In the genomic region with DNA sequence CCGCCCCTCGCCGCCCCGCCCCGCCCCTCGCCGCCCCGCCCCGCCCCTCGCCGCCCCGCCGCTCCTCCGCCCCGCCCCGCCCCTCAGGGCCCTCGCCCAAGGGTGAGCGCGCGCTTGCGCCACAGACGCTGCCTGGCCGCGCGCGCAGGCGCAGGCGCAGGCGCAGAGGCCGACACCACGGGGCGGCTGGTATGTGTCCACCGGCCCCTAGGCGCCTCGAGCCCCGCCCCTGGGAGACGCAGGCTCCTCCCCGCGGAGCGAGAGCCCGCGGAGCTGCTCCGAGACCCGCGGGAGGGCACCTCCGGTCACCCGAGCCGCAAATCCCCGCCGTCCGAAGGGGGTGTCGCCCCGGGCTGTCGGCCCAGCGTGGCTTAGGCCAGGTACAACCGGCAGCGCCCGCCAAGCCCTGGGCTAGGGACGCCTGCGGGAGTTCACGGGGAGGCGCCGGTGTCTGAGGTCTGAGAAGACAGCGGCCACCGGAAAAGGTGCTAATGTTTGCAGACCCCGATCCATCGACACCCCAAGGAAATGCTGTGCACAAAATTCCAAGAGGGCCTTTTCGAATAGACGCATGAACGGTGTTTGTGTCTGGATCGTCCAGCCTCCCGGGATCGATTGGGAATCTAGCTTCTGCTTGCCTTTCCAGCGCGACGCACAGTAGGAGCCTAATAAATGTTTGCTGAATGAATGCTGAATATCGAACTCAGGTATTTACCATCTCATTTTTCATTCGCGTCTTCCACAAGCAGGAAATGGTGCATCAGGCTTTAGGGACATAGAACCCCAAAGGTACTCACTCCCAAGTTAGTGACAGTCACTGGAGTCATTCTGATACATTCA, we compare ENCODE assay signal across 1 cellular context.
TF ChIP-seq lines count a peak whose summit lies in the region.

No MANE protein-coding gene starts in this region.

TF ChIP-seq in K562, 482 proteins besides CTCF, POLR2A, EP300 and RAD21 (continued from another document and continues in another):
- TF ChIP-seq, protein P1, sequence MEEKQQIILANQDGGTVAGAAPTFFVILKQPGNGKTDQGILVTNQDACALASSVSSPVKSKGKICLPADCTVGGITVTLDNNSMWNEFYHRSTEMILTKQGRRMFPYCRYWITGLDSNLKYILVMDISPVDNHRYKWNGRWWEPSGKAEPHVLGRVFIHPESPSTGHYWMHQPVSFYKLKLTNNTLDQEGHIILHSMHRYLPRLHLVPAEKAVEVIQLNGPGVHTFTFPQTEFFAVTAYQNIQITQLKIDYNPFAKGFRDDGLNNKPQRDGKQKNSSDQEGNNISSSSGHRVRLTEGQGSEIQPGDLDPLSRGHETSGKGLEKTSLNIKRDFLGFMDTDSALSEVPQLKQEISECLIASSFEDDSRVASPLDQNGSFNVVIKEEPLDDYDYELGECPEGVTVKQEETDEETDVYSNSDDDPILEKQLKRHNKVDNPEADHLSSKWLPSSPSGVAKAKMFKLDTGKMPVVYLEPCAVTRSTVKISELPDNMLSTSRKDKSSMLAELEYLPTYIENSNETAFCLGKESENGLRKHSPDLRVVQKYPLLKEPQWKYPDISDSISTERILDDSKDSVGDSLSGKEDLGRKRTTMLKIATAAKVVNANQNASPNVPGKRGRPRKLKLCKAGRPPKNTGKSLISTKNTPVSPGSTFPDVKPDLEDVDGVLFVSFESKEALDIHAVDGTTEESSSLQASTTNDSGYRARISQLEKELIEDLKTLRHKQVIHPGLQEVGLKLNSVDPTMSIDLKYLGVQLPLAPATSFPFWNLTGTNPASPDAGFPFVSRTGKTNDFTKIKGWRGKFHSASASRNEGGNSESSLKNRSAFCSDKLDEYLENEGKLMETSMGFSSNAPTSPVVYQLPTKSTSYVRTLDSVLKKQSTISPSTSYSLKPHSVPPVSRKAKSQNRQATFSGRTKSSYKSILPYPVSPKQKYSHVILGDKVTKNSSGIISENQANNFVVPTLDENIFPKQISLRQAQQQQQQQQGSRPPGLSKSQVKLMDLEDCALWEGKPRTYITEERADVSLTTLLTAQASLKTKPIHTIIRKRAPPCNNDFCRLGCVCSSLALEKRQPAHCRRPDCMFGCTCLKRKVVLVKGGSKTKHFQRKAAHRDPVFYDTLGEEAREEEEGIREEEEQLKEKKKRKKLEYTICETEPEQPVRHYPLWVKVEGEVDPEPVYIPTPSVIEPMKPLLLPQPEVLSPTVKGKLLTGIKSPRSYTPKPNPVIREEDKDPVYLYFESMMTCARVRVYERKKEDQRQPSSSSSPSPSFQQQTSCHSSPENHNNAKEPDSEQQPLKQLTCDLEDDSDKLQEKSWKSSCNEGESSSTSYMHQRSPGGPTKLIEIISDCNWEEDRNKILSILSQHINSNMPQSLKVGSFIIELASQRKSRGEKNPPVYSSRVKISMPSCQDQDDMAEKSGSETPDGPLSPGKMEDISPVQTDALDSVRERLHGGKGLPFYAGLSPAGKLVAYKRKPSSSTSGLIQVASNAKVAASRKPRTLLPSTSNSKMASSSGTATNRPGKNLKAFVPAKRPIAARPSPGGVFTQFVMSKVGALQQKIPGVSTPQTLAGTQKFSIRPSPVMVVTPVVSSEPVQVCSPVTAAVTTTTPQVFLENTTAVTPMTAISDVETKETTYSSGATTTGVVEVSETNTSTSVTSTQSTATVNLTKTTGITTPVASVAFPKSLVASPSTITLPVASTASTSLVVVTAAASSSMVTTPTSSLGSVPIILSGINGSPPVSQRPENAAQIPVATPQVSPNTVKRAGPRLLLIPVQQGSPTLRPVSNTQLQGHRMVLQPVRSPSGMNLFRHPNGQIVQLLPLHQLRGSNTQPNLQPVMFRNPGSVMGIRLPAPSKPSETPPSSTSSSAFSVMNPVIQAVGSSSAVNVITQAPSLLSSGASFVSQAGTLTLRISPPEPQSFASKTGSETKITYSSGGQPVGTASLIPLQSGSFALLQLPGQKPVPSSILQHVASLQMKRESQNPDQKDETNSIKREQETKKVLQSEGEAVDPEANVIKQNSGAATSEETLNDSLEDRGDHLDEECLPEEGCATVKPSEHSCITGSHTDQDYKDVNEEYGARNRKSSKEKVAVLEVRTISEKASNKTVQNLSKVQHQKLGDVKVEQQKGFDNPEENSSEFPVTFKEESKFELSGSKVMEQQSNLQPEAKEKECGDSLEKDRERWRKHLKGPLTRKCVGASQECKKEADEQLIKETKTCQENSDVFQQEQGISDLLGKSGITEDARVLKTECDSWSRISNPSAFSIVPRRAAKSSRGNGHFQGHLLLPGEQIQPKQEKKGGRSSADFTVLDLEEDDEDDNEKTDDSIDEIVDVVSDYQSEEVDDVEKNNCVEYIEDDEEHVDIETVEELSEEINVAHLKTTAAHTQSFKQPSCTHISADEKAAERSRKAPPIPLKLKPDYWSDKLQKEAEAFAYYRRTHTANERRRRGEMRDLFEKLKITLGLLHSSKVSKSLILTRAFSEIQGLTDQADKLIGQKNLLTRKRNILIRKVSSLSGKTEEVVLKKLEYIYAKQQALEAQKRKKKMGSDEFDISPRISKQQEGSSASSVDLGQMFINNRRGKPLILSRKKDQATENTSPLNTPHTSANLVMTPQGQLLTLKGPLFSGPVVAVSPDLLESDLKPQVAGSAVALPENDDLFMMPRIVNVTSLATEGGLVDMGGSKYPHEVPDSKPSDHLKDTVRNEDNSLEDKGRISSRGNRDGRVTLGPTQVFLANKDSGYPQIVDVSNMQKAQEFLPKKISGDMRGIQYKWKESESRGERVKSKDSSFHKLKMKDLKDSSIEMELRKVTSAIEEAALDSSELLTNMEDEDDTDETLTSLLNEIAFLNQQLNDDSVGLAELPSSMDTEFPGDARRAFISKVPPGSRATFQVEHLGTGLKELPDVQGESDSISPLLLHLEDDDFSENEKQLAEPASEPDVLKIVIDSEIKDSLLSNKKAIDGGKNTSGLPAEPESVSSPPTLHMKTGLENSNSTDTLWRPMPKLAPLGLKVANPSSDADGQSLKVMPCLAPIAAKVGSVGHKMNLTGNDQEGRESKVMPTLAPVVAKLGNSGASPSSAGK (IDR thresholded peaks at IDR 0.05), result no peak
- TF ChIP-seq ZNF23 (CRISPR knock-in tag; IDR thresholded peaks at IDR 0.05) (no peak), ZNF174 (CRISPR knock-in tag; IDR thresholded peaks at IDR 0.05) (no peak), POLR2B (IDR thresholded peaks at IDR 0.05; ENCODE audit: low read depth, partially characterized antibody) (peak; percentile 70), SLC30A9 (CRISPR knock-in tag; IDR thresholded peaks at IDR 0.05) (no peak), NR3C1 (CRISPR knock-in tag; IDR thresholded peaks at IDR 0.05) (no peak), CREM (IDR thresholded peaks at IDR 0.05; ENCODE audit: low read depth) (no peak), HMGN3 (IDR thresholded peaks at IDR 0.05; ENCODE audit: borderline replicate concordance, extremely low read depth, insufficient read length, low read depth, low read length) (no peak), BHLHE40 (IDR thresholded peaks at IDR 0.05; ENCODE audit: low read length) (0 out of 2 replicates have a peak, but pooled peaks have one; percentile 9), RBM34 (IDR thresholded peaks at IDR 0.05; ENCODE audit: borderline replicate concordance, insufficient read depth, low read length) (0 out of 2 replicates have a peak, but pooled peaks have one; percentile 66), TARDBP (IDR thresholded peaks at IDR 0.05) (no peak), PHF20 (IDR thresholded peaks at IDR 0.05; ENCODE audit: partially characterized antibody) (no peak), HNRNPH1 (optimal IDR thresholded peaks at IDR 0.05; ENCODE audit: low read depth, low read length) (no peak), FOXM1 (IDR thresholded peaks at IDR 0.05; ENCODE audit: low read depth) (no peak), FOXM1 (CRISPR knock-in tag; IDR thresholded peaks at IDR 0.05; ENCODE audit: low read depth) (no peak), RBM22 (IDR thresholded peaks at IDR 0.05; ENCODE audit: low read depth, low read length, poor library complexity, severe bottlenecking) (no peak), ZNF12 (CRISPR knock-in tag; IDR thresholded peaks at IDR 0.05) (no peak), ZNF644 (tag; IDR thresholded peaks at IDR 0.05; ENCODE audit: low read depth) (no peak), NRF1 (conservative IDR thresholded peaks at IDR 0.05 in 1 of 2, IDR thresholded peaks at IDR 0.05 in 1 of 2) (peak; percentile 95 to 96), TRIM28 (IDR thresholded peaks at IDR 0.05) (no peak), BACH1 (tag; IDR thresholded peaks at IDR 0.05) (no peak), KLF1 (tag; IDR thresholded peaks at IDR 0.05) (no peak), ZNF76 (CRISPR knock-in tag; IDR thresholded peaks at IDR 0.05; ENCODE audit: borderline replicate concordance) (no peak)
- TF ChIP-seq, protein P2, sequence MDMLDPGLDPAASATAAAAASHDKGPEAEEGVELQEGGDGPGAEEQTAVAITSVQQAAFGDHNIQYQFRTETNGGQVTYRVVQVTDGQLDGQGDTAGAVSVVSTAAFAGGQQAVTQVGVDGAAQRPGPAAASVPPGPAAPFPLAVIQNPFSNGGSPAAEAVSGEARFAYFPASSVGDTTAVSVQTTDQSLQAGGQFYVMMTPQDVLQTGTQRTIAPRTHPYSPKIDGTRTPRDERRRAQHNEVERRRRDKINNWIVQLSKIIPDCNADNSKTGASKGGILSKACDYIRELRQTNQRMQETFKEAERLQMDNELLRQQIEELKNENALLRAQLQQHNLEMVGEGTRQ (CRISPR knock-in tag; IDR thresholded peaks at IDR 0.05), result no peak
- TF ChIP-seq, protein P3, sequence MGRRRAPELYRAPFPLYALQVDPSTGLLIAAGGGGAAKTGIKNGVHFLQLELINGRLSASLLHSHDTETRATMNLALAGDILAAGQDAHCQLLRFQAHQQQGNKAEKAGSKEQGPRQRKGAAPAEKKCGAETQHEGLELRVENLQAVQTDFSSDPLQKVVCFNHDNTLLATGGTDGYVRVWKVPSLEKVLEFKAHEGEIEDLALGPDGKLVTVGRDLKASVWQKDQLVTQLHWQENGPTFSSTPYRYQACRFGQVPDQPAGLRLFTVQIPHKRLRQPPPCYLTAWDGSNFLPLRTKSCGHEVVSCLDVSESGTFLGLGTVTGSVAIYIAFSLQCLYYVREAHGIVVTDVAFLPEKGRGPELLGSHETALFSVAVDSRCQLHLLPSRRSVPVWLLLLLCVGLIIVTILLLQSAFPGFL (CRISPR knock-in tag; IDR thresholded peaks at IDR 0.05), result no peak
- TF ChIP-seq, protein P4, sequence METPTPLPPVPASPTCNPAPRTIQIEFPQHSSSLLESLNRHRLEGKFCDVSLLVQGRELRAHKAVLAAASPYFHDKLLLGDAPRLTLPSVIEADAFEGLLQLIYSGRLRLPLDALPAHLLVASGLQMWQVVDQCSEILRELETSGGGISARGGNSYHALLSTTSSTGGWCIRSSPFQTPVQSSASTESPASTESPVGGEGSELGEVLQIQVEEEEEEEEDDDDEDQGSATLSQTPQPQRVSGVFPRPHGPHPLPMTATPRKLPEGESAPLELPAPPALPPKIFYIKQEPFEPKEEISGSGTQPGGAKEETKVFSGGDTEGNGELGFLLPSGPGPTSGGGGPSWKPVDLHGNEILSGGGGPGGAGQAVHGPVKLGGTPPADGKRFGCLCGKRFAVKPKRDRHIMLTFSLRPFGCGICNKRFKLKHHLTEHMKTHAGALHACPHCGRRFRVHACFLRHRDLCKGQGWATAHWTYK (CRISPR knock-in tag; IDR thresholded peaks at IDR 0.05), result 0 out of 2 replicates have a peak, but pooled peaks have one; percentile 12
- TF ChIP-seq, protein P5, sequence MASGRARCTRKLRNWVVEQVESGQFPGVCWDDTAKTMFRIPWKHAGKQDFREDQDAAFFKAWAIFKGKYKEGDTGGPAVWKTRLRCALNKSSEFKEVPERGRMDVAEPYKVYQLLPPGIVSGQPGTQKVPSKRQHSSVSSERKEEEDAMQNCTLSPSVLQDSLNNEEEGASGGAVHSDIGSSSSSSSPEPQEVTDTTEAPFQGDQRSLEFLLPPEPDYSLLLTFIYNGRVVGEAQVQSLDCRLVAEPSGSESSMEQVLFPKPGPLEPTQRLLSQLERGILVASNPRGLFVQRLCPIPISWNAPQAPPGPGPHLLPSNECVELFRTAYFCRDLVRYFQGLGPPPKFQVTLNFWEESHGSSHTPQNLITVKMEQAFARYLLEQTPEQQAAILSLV (tag; IDR thresholded peaks at IDR 0.05), result no peak
- TF ChIP-seq, protein P6, sequence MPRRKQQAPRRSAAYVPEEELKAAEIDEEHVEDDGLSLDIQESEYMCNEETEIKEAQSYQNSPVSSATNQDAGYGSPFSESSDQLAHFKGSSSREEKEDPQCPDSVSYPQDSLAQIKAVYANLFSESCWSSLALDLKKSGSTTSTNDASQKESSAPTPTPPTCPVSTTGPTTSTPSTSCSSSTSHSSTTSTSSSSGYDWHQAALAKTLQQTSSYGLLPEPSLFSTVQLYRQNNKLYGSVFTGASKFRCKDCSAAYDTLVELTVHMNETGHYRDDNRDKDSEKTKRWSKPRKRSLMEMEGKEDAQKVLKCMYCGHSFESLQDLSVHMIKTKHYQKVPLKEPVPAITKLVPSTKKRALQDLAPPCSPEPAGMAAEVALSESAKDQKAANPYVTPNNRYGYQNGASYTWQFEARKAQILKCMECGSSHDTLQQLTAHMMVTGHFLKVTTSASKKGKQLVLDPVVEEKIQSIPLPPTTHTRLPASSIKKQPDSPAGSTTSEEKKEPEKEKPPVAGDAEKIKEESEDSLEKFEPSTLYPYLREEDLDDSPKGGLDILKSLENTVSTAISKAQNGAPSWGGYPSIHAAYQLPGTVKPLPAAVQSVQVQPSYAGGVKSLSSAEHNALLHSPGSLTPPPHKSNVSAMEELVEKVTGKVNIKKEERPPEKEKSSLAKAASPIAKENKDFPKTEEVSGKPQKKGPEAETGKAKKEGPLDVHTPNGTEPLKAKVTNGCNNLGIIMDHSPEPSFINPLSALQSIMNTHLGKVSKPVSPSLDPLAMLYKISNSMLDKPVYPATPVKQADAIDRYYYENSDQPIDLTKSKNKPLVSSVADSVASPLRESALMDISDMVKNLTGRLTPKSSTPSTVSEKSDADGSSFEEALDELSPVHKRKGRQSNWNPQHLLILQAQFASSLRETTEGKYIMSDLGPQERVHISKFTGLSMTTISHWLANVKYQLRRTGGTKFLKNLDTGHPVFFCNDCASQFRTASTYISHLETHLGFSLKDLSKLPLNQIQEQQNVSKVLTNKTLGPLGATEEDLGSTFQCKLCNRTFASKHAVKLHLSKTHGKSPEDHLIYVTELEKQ (CRISPR knock-in tag; IDR thresholded peaks at IDR 0.05), result no peak
- TF ChIP-seq, protein P7, sequence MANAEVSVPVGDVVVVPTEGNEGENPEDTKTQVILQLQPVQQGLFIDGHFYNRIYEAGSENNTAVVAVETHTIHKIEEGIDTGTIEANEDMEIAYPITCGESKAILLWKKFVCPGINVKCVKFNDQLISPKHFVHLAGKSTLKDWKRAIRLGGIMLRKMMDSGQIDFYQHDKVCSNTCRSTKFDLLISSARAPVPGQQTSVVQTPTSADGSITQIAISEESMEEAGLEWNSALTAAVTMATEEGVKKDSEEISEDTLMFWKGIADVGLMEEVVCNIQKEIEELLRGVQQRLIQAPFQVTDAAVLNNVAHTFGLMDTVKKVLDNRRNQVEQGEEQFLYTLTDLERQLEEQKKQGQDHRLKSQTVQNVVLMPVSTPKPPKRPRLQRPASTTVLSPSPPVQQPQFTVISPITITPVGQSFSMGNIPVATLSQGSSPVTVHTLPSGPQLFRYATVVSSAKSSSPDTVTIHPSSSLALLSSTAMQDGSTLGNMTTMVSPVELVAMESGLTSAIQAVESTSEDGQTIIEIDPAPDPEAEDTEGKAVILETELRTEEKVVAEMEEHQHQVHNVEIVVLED (CRISPR knock-in tag; IDR thresholded peaks at IDR 0.05), result peak; percentile 42; the same call in 1 of the 2 replicates
- TF ChIP-seq, protein P8, sequence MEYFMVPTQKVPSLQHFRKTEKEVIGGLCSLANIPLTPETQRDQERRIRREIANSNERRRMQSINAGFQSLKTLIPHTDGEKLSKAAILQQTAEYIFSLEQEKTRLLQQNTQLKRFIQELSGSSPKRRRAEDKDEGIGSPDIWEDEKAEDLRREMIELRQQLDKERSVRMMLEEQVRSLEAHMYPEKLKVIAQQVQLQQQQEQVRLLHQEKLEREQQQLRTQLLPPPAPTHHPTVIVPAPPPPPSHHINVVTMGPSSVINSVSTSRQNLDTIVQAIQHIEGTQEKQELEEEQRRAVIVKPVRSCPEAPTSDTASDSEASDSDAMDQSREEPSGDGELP (CRISPR knock-in tag; IDR thresholded peaks at IDR 0.05; ENCODE audit: borderline replicate concordance), result no peak; the same call in 1 of the 2 replicates
